Comparison of ENCODE assay signal across 1 cellular context in the genomic region with DNA sequence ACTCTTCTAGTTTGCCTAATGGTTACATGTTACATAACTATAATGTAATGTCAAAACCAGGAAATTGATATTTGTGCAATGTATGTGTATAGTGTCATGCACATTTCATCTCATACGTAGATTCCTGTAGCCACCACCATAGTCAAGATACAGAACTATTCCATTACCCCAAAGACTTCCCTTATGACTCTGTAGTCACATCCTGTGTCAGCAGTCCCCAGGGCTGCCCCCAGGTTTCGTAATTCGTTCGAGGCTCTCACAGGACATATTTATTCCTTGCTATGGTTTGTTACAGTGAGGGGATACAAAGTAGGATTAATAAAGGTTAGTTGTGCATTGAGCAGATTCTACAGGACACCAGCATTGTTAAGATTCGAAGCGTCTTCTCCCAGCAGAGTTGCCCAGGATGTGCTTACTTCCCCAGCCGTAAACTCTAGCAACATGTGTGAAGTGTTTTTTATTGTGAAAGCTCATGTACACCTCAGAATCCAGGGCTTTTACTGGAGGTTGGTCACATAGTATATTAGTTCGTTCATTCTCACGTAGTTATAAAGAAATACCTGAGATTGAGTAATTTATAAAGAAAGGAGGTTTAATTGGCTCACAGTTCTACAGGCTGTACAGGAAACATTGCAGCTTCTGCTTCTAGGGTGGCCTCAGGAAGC.
TF ChIP-seq lines count a peak whose summit lies in the region.

No MANE protein-coding gene starts in this region.

TF ChIP-seq in SK-N-SH, 30 proteins besides CTCF, POLR2A, EP300 and RAD21 (continued from another document):
- no peak for TF ChIP-seq NRF1 (IDR thresholded peaks at IDR 0.05; ENCODE audit: low read depth, low read length)
